12 cellular contexts compared by ENCODE assay signal in the genomic region with DNA sequence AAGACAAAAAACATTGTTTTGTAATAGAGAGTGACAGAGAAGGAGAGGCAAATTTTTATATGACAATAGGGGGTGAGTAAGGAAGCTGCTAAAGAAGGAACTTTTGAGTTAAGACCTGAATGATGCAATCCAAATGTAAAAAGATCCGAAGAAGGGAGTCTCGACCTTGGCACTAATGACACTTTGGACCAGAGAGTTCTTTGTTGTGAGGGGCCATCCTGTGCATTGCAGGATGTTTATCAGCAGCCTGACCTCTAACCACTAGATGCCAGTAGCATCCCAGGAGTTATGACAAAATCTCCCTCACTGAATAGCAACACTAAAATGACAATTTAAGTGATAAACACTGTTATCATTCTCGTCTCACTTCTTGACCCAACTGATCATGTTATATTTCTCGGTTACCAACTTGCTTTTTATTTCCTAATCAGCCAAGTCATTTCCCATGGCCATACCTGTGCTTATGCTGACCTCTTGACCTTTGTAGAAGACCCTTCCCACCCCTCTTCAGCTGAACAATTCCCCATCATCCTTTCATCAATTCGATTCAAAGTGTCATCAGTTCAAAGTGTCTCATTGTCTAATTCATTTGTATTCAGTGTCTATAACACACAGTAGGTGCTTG.
DNase-seq lines count a peak whose midpoint lies in the region; ATAC-seq and TF ChIP-seq lines count a peak whose summit lies in the region.
"Had no signal": no experiment of that assay in that cellular context is flagged by ENCODE, and none has a peak within 500 bp of the region (broad histone marks: within the 10 kb centered on the region; RNA-seq: fewer than 3 reads in every experiment).

No MANE protein-coding gene starts in this region.

- ATAC-seq in HG03439 (IDR thresholded peaks at IDR 0.05; ENCODE audit: unreplicated experiment) (no peak), GM21447 (IDR thresholded peaks at IDR 0.05; ENCODE audit: unreplicated experiment) (no peak)

- TF ChIP-seq CTCF in AG09319 (IDR thresholded peaks at IDR 0.05; ENCODE audit: low read depth, low read length): peak; percentile 55
- peak; percentile 4 for TF ChIP-seq CTCF in GM20000 (IDR thresholded peaks at IDR 0.05; ENCODE audit: extremely low read depth, missing control alignments)
- peak; percentile 49 for TF ChIP-seq CTCF in VCaP (conservative IDR thresholded peaks at IDR 0.05)

- no peak for DNase-seq in AG09319 (ENCODE audit: extremely low read depth, low read depth)
- DNase-seq in GM20000 (ENCODE audit: low spot score): no peak
- DNase-seq in globus pallidus (ENCODE audit: low spot score): peak; percentile 23
- no peak for DNase-seq in 8988T
- no peak for DNase-seq in AML-193 (lab: John Stamatoyannopoulos, UW)
- DNase-seq: DND-41, Kasumi-1, NCI-H82 had no signal

- no peak overlapping the region for H3K27ac ChIP-seq in VCaP
- H3K27ac ChIP-seq: skin epidermis had no signal

Comparison
In these comparisons a context has a peak if more than half of its experiments do, and no peak if none do; other contexts are left out.
1. CTCF ChIP-seq: peak in every context shown above with its lines; median percentile 55 in AG09319; 49 in VCaP; 4 in GM20000.